ENCODE assay signal across 1 cellular context in genomic region chr11:67262731-67263675, GRCh38.
A peak's percentile ranks its signal among the peaks of the same experiment; 100 is the strongest.
TF ChIP-seq lines count a peak whose summit lies in the region.

No MANE protein-coding gene starts in this region.

TF ChIP-seq in K562, 482 proteins besides CTCF, POLR2A, EP300 and RAD21 (continued from another document and continues in another):
- TF ChIP-seq UBTF (IDR thresholded peaks at IDR 0.05; ENCODE audit: borderline replicate concordance in 1 of 2, low read depth in 2 of 2, low read length in 2 of 2) (0 out of 4 replicates have a peak, but pooled peaks of 1 of the 2 experiments have one; percentile 50), KLF1 (tag; IDR thresholded peaks at IDR 0.05) (peak; percentile 68; the same call in 1 of the 2 replicates), TAF1 (IDR thresholded peaks at IDR 0.05; ENCODE audit: control insufficient read depth, extremely low read depth, insufficient read depth, low read length, severe bottlenecking) (peak; percentile 30), TAF15 (IDR thresholded peaks at IDR 0.05; ENCODE audit: low read depth, low read length) (no peak), HDAC2 (IDR thresholded peaks at IDR 0.05) (0 out of 2 replicates have a peak, but pooled peaks have one; percentile 62), RBFOX2 (IDR thresholded peaks at IDR 0.05; ENCODE audit: low read depth, low read length) (peak; percentile 41), MYNN (IDR thresholded peaks at IDR 0.05) (no peak), MYNN (CRISPR knock-in tag; IDR thresholded peaks at IDR 0.05) (no peak), ARID4B (CRISPR knock-in tag; IDR thresholded peaks at IDR 0.05) (peak; percentile 42; the same call in 1 of the 2 replicates), LEF1 (IDR thresholded peaks at IDR 0.05) (0 out of 2 replicates have a peak, but pooled peaks have one; percentile 41), ZFP91 (CRISPR knock-in tag; IDR thresholded peaks at IDR 0.05) (0 out of 2 replicates have a peak, but pooled peaks have one; percentile 49), AFF1 (IDR thresholded peaks at IDR 0.05; ENCODE audit: low read depth in 1 of 2, partially characterized antibody in 2 of 2) (peak in 1 of 2 experiments; percentile 67), ZNF324 (CRISPR knock-in tag; IDR thresholded peaks at IDR 0.05) (no peak), USF1 (CRISPR knock-in tag; IDR thresholded peaks at IDR 0.05) (peak; percentile 28; the same call in 1 of the 2 replicates), DEAF1 (CRISPR knock-in tag; IDR thresholded peaks at IDR 0.05) (peak; percentile 56; the same call in 1 of the 2 replicates), ZNF699 (CRISPR knock-in tag; IDR thresholded peaks at IDR 0.05; ENCODE audit: insufficient replicate concordance) (no peak), EP400 (IDR thresholded peaks at IDR 0.05) (peak; percentile 59; the same call in 1 of the 2 replicates), JUN (IDR thresholded peaks at IDR 0.05; ENCODE audit: borderline replicate concordance, low read depth, low read length) (peak; percentile 3; the same call in 1 of the 2 replicates), JUN (CRISPR knock-in tag; IDR thresholded peaks at IDR 0.05; ENCODE audit: borderline replicate concordance) (no peak), VEZF1 (CRISPR knock-in tag; IDR thresholded peaks at IDR 0.05) (peak; percentile 71), SMC3 (conservative IDR thresholded peaks at IDR 0.05; ENCODE audit: insufficient read depth, low read depth, low read length) (peak; percentile 65), CREBBP (IDR thresholded peaks at IDR 0.05; ENCODE audit: low read depth, low read length) (no peak), MCM2 (IDR thresholded peaks at IDR 0.05; ENCODE audit: low read depth) (no peak), SMAD4 (CRISPR knock-in tag; conservative IDR thresholded peaks at IDR 0.05) (peak; percentile 48; the same call in 1 of the 2 replicates), BHLHE40 (IDR thresholded peaks at IDR 0.05; ENCODE audit: low read length) (peak; percentile 11; the same call in 1 of the 2 replicates), RBM39 (optimal IDR thresholded peaks at IDR 0.05; ENCODE audit: low read depth, low read length) (peak; percentile 67), ZNF740 (CRISPR knock-in tag; IDR thresholded peaks at IDR 0.05) (0 out of 2 replicates have a peak, but pooled peaks have one; percentile 43), ZNF740 (tag; IDR thresholded peaks at IDR 0.05) (0 out of 4 replicates have a peak, but pooled peaks of 1 of the 2 experiments have one; percentile 39), HNRNPK (IDR thresholded peaks at IDR 0.05; ENCODE audit: low read depth, low read length, poor library complexity, severe bottlenecking) (no peak), ILF3 (IDR thresholded peaks at IDR 0.05; ENCODE audit: borderline replicate concordance) (no peak), SUPT5H (IDR thresholded peaks at IDR 0.05) (0 out of 2 replicates have a peak, but pooled peaks have one; percentile 26), ZNF395 (CRISPR knock-in tag; IDR thresholded peaks at IDR 0.05) (peak; percentile 47; the same call in 1 of the 2 replicates), FOXK2 (conservative IDR thresholded peaks at IDR 0.05 in 1 of 2, IDR thresholded peaks at IDR 0.05 in 1 of 2; ENCODE audit: low read depth in 2 of 2) (0 out of 4 replicates have a peak, but pooled peaks of 1 of the 2 experiments have one; percentile 26), TEAD4 (IDR thresholded peaks at IDR 0.05; ENCODE audit: low read length) (peak; percentile 43; the same call in 1 of the 2 replicates), TEAD4 (CRISPR knock-in tag; IDR thresholded peaks at IDR 0.05; ENCODE audit: borderline replicate concordance) (no peak), GABPA (tag; conservative IDR thresholded peaks at IDR 0.05; ENCODE audit: low read depth) (peak; percentile 82), JUND (IDR thresholded peaks at IDR 0.05; ENCODE audit: borderline replicate concordance, low read depth, low read length) (peak; percentile 59), JUND (tag; IDR thresholded peaks at IDR 0.05; ENCODE audit: borderline replicate concordance, low read depth, low read length) (no peak; the same call in 2 of the 3 replicates)
